8 cellular contexts compared by ENCODE assay signal in genomic region chr22:45645526-45646414, GRCh38. TPM values are rescaled to one million over a fixed set of nuclear protein-coding genes. Genes with fewer than 3 reads are reported as not detected.
DNase-seq lines count a peak whose midpoint lies in the region; ATAC-seq lines count a peak whose summit lies in the region.

No MANE protein-coding gene starts in this region.

- H3K27me3 ChIP-seq in GM23248 (replicated peaks; ENCODE audit: insufficient read depth), result no peaks in the 10 kb centered on the region
- peaks cover 11% of the 10 kb centered on the region for H3K27me3 ChIP-seq in effector memory CD4-positive, alpha-beta T cell (replicated peaks; ENCODE audit: control insufficient read depth, insufficient read depth, low read length, poor library complexity, severe bottlenecking)

- CTCF ChIA-PET in activated CD8-positive, alpha-beta T cell treated with anti-CD3 and anti-CD28 coated beads, Interleukin-2, amount 10 ng/mL, durations not matched to agents 7 days and 5 days (lab: Charles Lee), result interaction anchor here (0.6 to 1.9 kb wide), 9 partner anchors 10 to 68 kb away, joined by 3 to 9 read pairs (median 4); no protein-coding TSS in a partner anchor

- peaks cover 23% of the 10 kb centered on the region for H3K27me3 Mint-ChIP-seq in activated CD8-positive, alpha-beta T cell treated with anti-CD3 and anti-CD28 coated beads, Interleukin-2, amount 10 ng/mL, durations not matched to agents 7 days and 5 days (ENCODE audit: low read depth)
- H3K27me3 Mint-ChIP-seq in memory B cell, result peaks cover 23% of the 10 kb centered on the region

- DNase-seq in AG20443 (ENCODE audit: low spot score) (peak; percentile 94), GM23248 (peak; percentile 78), NCI-H774 (lab: John Stamatoyannopoulos, UW) (peak; percentile 20), memory B cell (ENCODE audit: low spot score in 2 of 2) (peak; percentile 81 to 92)
- DNase-seq in activated CD8-positive, alpha-beta T cell treated with anti-CD3 and anti-CD28 coated beads, Interleukin-2, amount 10 ng/mL, durations not matched to agents 7 days and 5 days, result peak; percentile 80
- peak; percentile 47 to 56 (median 52) for DNase-seq in effector memory CD4-positive, alpha-beta T cell
- peak; percentile 59 to 69 for DNase-seq in stimulated activated CD8-positive, alpha-beta memory T cell treated with anti-CD3 and anti-CD28 coated beads, Interleukin-15, amount 100 ng/mL, for 48 hours (ENCODE audit: low read depth in 2 of 2)
- no peak for DNase-seq in NK-92 treated with Interleukin-12 subunit alpha and Interleukin-12 subunit beta, amount 100 ng/mL, for 24 hours (lab: John Stamatoyannopoulos, UW)

- 28 to 48% methylated on average over 27 to 29 of the region's 54 CpGs for WGBS in GM23248 (ENCODE audit: low coverage in 1 of 2, low lambda C conversion rate in 2 of 2, missing lambda C conversion rate in 2 of 2), 2 experiments

- no peak overlapping the region for H3K9ac ChIP-seq in GM23248

- in situ Hi-C loops in GM23248 (cut with MboI), result loop anchor here (10.0 kb wide), 1 partner anchor 339 kb away; no protein-coding TSS in a partner anchor

- no peak overlapping the region for H3K4me3 ChIP-seq in GM23248
- no peak overlapping the region for H3K4me3 ChIP-seq in effector memory CD4-positive, alpha-beta T cell (ENCODE audit: insufficient read depth, low read depth, low read length, poor library complexity, severe bottlenecking)

- peak; percentile 97 for ATAC-seq in activated CD8-positive, alpha-beta T cell treated with anti-CD3 and anti-CD28 coated beads, Interleukin-2, amount 10 ng/mL, durations not matched to agents 7 days and 5 days
- ATAC-seq in memory B cell (ENCODE audit: low read depth), result peak; percentile 95

- no peaks in the 10 kb centered on the region for H4K20me1 ChIP-seq in GM23248 (ENCODE audit: insufficient read depth)

- no peak overlapping the region for H3K27ac Mint-ChIP-seq in activated CD8-positive, alpha-beta T cell treated with anti-CD3 and anti-CD28 coated beads, Interleukin-2, amount 10 ng/mL, durations not matched to agents 7 days and 5 days
- no peak overlapping the region for H3K27ac Mint-ChIP-seq in memory B cell

- H3K9me3 Mint-ChIP-seq in activated CD8-positive, alpha-beta T cell treated with anti-CD3 and anti-CD28 coated beads, Interleukin-2, amount 10 ng/mL, durations not matched to agents 7 days and 5 days (ENCODE audit: insufficient read depth), result no peaks in the 10 kb centered on the region
- H3K9me3 Mint-ChIP-seq in memory B cell, result no peaks in the 10 kb centered on the region

- H3K4me3 Mint-ChIP-seq in activated CD8-positive, alpha-beta T cell treated with anti-CD3 and anti-CD28 coated beads, Interleukin-2, amount 10 ng/mL, durations not matched to agents 7 days and 5 days, result no peak overlapping the region
- no peak overlapping the region for H3K4me3 Mint-ChIP-seq in memory B cell

- peak overlapping the region; percentile 54 for H2AFZ ChIP-seq in GM23248

- no peaks in the 10 kb centered on the region for H3K36me3 ChIP-seq in GM23248 (ENCODE audit: low read depth)
- no peaks in the 10 kb centered on the region for H3K36me3 ChIP-seq in effector memory CD4-positive, alpha-beta T cell (ENCODE audit: control insufficient read depth, insufficient read depth, low read length)

- no peak overlapping the region for H3K27ac ChIP-seq in GM23248
- no peak overlapping the region for H3K27ac ChIP-seq in effector memory CD4-positive, alpha-beta T cell (ENCODE audit: insufficient read depth, low read length, poor library complexity, severe bottlenecking)

- peaks cover 37% of the 10 kb centered on the region for H3K4me1 Mint-ChIP-seq in activated CD8-positive, alpha-beta T cell treated with anti-CD3 and anti-CD28 coated beads, Interleukin-2, amount 10 ng/mL, durations not matched to agents 7 days and 5 days (ENCODE audit: low read depth)
- peaks cover 3% of the 10 kb centered on the region for H3K4me1 Mint-ChIP-seq in memory B cell

- H3K36me3 Mint-ChIP-seq in activated CD8-positive, alpha-beta T cell treated with anti-CD3 and anti-CD28 coated beads, Interleukin-2, amount 10 ng/mL, durations not matched to agents 7 days and 5 days (ENCODE audit: low read depth), result no peaks in the 10 kb centered on the region
- no peaks in the 10 kb centered on the region for H3K36me3 Mint-ChIP-seq in memory B cell

- H3K4me2 ChIP-seq in GM23248 (ENCODE audit: unreplicated experiment), result peak overlapping the region; percentile 20

- no peaks in the 10 kb centered on the region for H3K4me1 ChIP-seq in GM23248 (ENCODE audit: insufficient read depth)
- peaks cover 7% of the 10 kb centered on the region for H3K4me1 ChIP-seq in effector memory CD4-positive, alpha-beta T cell (ENCODE audit: control insufficient read depth, insufficient read depth, low read length, poor library complexity, severe bottlenecking)

- POLR2A ChIA-PET in activated CD8-positive, alpha-beta T cell treated with anti-CD3 and anti-CD28 coated beads, Interleukin-2, amount 10 ng/mL, durations not matched to agents 7 days and 5 days (lab: Charles Lee), result interaction anchor here (0.6 to 0.8 kb wide), 2 partner anchors 18 to 144 kb away, joined by 3 read pairs; no protein-coding TSS in a partner anchor

- no peaks in the 10 kb centered on the region for H3K9me3 ChIP-seq in GM23248 (ENCODE audit: low read depth)
- no peaks in the 10 kb centered on the region for H3K9me3 ChIP-seq in effector memory CD4-positive, alpha-beta T cell (ENCODE audit: control insufficient read depth, low read length)

- no peaks in the 10 kb centered on the region for H3K79me2 ChIP-seq in GM23248 (ENCODE audit: insufficient read depth)

- 0 out of 2 replicates have a peak, but pooled peaks cover 8% of the 10 kb centered on the region for H3F3A ChIP-seq in GM23248 (ENCODE audit: insufficient read depth)

- H3K9me2 ChIP-seq in GM23248 (ENCODE audit: insufficient read depth), result no peaks in the 10 kb centered on the region

RNA-seq across cellular contexts. Expression of gene ATXN10, which starts 25.9 kb away (rescaled TPM):
- total RNA-seq in GM23248 (2014; rRNA removed; shearing (Covaris generic)), result 108 and 109 TPM in 2 replicates
- 211 and 216 TPM in 2 replicates for polyA plus RNA-seq in GM23248 (2016; fragmentation: Nextera tagmentation; extraction: Ambion mirVana)
- total RNA-seq in activated CD8-positive, alpha-beta T cell treated with anti-CD3 and anti-CD28 coated beads, Interleukin-2, amount 10 ng/mL, durations not matched to agents 7 days and 5 days, result 100 to 1,000 TPM; 106 to 114 TPM
